ENCODE assay signal across 16 cellular contexts in genomic region chr5:157920828-157921170, GRCh38.
"Had no signal": no experiment of that assay in that cellular context is flagged by ENCODE, and none has a peak within 500 bp of the region (broad histone marks: within the 10 kb centered on the region; RNA-seq: fewer than 3 reads in every experiment).

No MANE protein-coding gene starts in this region.

- H3K27me3 ChIP-seq: esophagus muscularis mucosa, gastroesophageal sphincter, neutrophil, right atrium auricular region, sigmoid colon had no signal

- H3K9me3 ChIP-seq: esophagus muscularis mucosa, gastroesophageal sphincter, mucosa of descending colon, neutrophil, right atrium auricular region, sigmoid colon had no signal

- H3K27ac Mint-ChIP-seq: type B pancreatic cell had no signal

- H3K4me3 ChIP-seq: esophagus muscularis mucosa, gastroesophageal sphincter, mucosa of descending colon, right atrium auricular region, sigmoid colon had no signal

- DNase-seq: effector memory CD4-positive, alpha-beta T cell; glutamatergic neuron; islet precursor cell; left ventricle myocardium superior; mucosa of descending colon; naive thymus-derived CD8-positive, alpha-beta T cell; posterior cingulate gyrus; sigmoid colon; stimulated activated CD4-positive, alpha-beta T cell treated with anti-CD3 and anti-CD28 coated beads, Interleukin-2, amount 100 ng/mL, for 24 hours; stimulated activated CD4-positive, alpha-beta T cell treated with anti-CD3 and anti-CD28 coated beads, Interleukin-4, amount 100 ng/mL, for 4 hours; stimulated activated naive CD4-positive, alpha-beta T cell treated with Interleukin-2 at 50 U/mL for 16 hours had no signal

- H3K36me3 ChIP-seq: esophagus muscularis mucosa, gastroesophageal sphincter, neutrophil, right atrium auricular region, sigmoid colon had no signal

- ATAC-seq: gastroesophageal sphincter; left ventricle myocardium superior; naive thymus-derived CD8-positive, alpha-beta T cell had no signal

- H3K36me3 Mint-ChIP-seq: naive thymus-derived CD8-positive, alpha-beta T cell; type B pancreatic cell had no signal

- H3K27me3 Mint-ChIP-seq: naive thymus-derived CD8-positive, alpha-beta T cell had no signal

- H3K9me3 Mint-ChIP-seq: naive thymus-derived CD8-positive, alpha-beta T cell; type B pancreatic cell had no signal

- H3K27ac ChIP-seq: esophagus muscularis mucosa, gastroesophageal sphincter, right atrium auricular region, sigmoid colon had no signal
